In the genomic region with DNA sequence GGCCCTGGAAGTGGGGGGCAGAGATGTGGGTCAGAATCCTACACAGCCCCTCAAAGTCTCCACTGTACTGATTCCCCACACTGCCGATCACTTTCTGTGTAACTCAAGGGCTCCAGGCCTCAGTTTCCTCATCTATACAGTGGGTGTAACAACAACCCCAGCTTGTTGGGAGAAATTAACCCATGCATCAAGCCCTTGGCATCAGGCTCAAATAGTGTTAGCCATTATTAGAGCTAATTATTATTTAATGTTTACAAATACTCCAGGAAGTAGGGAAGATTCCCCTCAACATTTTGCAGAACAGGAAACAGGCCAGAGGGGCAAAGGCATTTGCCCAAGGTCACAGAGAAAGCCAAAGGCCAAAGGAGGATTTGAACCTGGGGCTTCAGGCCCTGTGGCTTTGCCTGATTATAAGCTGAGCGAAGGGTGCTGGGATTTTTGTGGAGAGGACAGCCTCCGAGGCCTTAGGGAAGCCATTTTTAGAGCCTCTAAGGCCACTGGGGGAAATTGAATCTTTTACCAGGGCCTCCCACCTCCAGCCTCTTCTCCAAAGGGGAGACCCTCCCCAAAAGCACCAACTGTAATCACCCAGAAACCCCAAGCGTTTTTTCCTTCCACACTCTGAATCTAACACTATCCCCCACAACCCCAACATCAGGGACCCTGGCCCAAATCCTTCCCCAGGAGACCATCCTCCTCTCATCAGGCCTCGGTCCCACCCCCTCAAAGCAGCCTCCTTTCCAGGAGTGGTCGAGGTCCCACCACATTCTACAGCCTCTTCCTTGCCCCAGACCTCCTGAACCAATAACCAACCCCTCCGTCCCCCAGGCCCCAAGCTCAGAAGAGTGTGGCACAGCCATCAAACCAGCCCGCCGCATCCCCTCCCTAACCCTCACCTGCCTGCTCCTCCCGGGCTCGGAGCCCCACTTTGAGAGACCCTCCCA, we compare ENCODE assay signal across 8 cellular contexts.
DNase-seq lines count a peak whose midpoint lies in the region; ATAC-seq lines count a peak whose summit lies in the region.

No MANE protein-coding gene starts in this region.

- WGBS in iPS DF 6.9 (ENCODE audit: insufficient coverage, insufficient read length) = no CpG with 5 or more reads among the region's 11 CpGs

- no peaks in the 10 kb centered on the region for H3K9me3 ChIP-seq in iPS DF 6.9 (ENCODE audit: control insufficient read depth, insufficient read depth, low read length)

- H3K36me3 ChIP-seq in iPS DF 6.9 (ENCODE audit: control insufficient read depth, insufficient read depth, low read length) = peaks cover 26% of the 10 kb centered on the region

- no peaks in the 10 kb centered on the region for H3K27me3 Mint-ChIP-seq in stimulated activated memory B cell treated with anti-CD40 and anti-IgM and Interleukin-4, amounts not matched to agents 10 μg/mL and 1 μg/mL and 100 μg/mL, for 72 hours

- no peak overlapping the region for H3K27ac ChIP-seq in iPS DF 6.9 (ENCODE audit: low read length)

- peak overlapping the region; percentile 96; the same call in 1 of the 2 replicates for H3K4me3 ChIP-seq in iPS DF 6.9 (ENCODE audit: low read length)

- peaks cover 2% of the 10 kb centered on the region for H3K4me1 ChIP-seq in iPS DF 6.9 (ENCODE audit: control insufficient read depth, insufficient read depth, low read length)

- H3K36me3 Mint-ChIP-seq in stimulated activated memory B cell treated with anti-CD40 and anti-IgM and Interleukin-4, amounts not matched to agents 10 μg/mL and 1 μg/mL and 100 μg/mL, for 72 hours = peaks cover 17% of the 10 kb centered on the region

- no peaks in the 10 kb centered on the region for H3K9me3 Mint-ChIP-seq in stimulated activated memory B cell treated with anti-CD40 and anti-IgM and Interleukin-4, amounts not matched to agents 10 μg/mL and 1 μg/mL and 100 μg/mL, for 72 hours

- peak overlapping the region; percentile 79 for H3K4me3 Mint-ChIP-seq in stimulated activated memory B cell treated with anti-CD40 and anti-IgM and Interleukin-4, amounts not matched to agents 10 μg/mL and 1 μg/mL and 100 μg/mL, for 72 hours

- DNase-seq in NCI-H82 (lab: John Stamatoyannopoulos, UW) (peak; percentile 57), NCI-H82 treated with DMSO at 0.1 percent for 48 hours (lab: John Stamatoyannopoulos, UW; ENCODE audit: unreplicated experiment) (no peak), iPS DF 6.9 (ENCODE audit: low read depth, low spot score) (no peak), midbrain (lab: John Stamatoyannopoulos, UW) (no peak)
- DNase-seq in activated T-cell treated with anti-CD3 and anti-CD28 coated beads, Interleukin-2, amount 50 U/mL, for 48 hours = peak; percentile 37 to 39
- DNase-seq in activated CD4-positive, alpha-beta T cell treated with anti-CD3 and anti-CD28 coated beads for 4 hours = no peak

- no peaks in the 10 kb centered on the region for H3K27me3 ChIP-seq in iPS DF 6.9 (ENCODE audit: control insufficient read depth, insufficient read depth, low read length)

- H3K4me1 Mint-ChIP-seq in stimulated activated memory B cell treated with anti-CD40 and anti-IgM and Interleukin-4, amounts not matched to agents 10 μg/mL and 1 μg/mL and 100 μg/mL, for 72 hours = peaks cover 24% of the 10 kb centered on the region

- no peak for ATAC-seq in stimulated activated memory B cell treated with anti-CD40 and anti-IgM and Interleukin-4, amounts not matched to agents 10 μg/mL and 1 μg/mL and 100 μg/mL, for 72 hours
- no peak for ATAC-seq in GM19463 (IDR thresholded peaks at IDR 0.05; ENCODE audit: unreplicated experiment)

- H3K27ac Mint-ChIP-seq in stimulated activated memory B cell treated with anti-CD40 and anti-IgM and Interleukin-4, amounts not matched to agents 10 μg/mL and 1 μg/mL and 100 μg/mL, for 72 hours = peak overlapping the region; percentile 95

Comparison
In these comparisons a context has a peak if more than half of its experiments do, and no peak if none do; other contexts are left out.
1. DNase-seq: peak in NCI-H82 (single experiment) and activated T-cell treated with anti-CD3 and anti-CD28 coated beads, Interleukin-2, amount 50 U/mL, for 48 hours (2 of 2); none in NCI-H82 treated with DMSO at 0.1 percent for 48 hours (single experiment), iPS DF 6.9 (single experiment), midbrain (single experiment) and activated CD4-positive, alpha-beta T cell treated with anti-CD3 and anti-CD28 coated beads for 4 hours (0 of 2).